ENCODE assay signal across 31 cellular contexts in genomic region chr5:103821361-103821760, GRCh38.
"Had no signal": no experiment of that assay in that cellular context is flagged by ENCODE, and none has a peak within 500 bp of the region (broad histone marks: within the 10 kb centered on the region; RNA-seq: fewer than 3 reads in every experiment).

No MANE protein-coding gene starts in this region.

- ATAC-seq: activated CD8-positive, alpha-beta T cell treated with anti-CD3 and anti-CD28 coated beads for 36 hours; body of pancreas had no signal

- H2AFZ ChIP-seq: PC-9 had no signal

- H3K4me2 ChIP-seq: PC-9 had no signal

- H3K27me3 ChIP-seq: body of pancreas, breast epithelium had no signal

- H3K36me3 Mint-ChIP-seq: activated naive CD4-positive, alpha-beta T cell treated with anti-CD3 and anti-CD28 coated beads, Interleukin-2, amount 50 U/mL, for 24 hours; activated naive CD8-positive, alpha-beta T cell treated with anti-CD3 and anti-CD28 coated beads, Interleukin-2, amount 10 ng/mL, durations not matched to agents 7 days and 5 days had no signal

- H3K27ac Mint-ChIP-seq: activated CD4-positive, alpha-beta T cell treated with anti-CD3 and anti-CD28 coated beads, Interleukin-2, amount 10 ng/mL, durations not matched to agents 24 days and 14 days; activated CD8-positive, alpha-beta T cell treated with anti-CD3 and anti-CD28 coated beads for 36 hours; activated naive CD4-positive, alpha-beta T cell treated with anti-CD3 and anti-CD28 coated beads, Interleukin-2, amount 50 U/mL, for 24 hours; activated naive CD8-positive, alpha-beta T cell treated with anti-CD3 and anti-CD28 coated beads, Interleukin-2, amount 10 ng/mL, durations not matched to agents 7 days and 5 days; activated T-cell treated with anti-CD3 and anti-CD28 coated beads, Interleukin-2, amount 50 U/mL, for 24 hours; activated T-helper 2 cell treated with anti-CD3 and anti-CD28 coated beads, Interferon-gamma antibody, Interleukin-2, Interleukin-4, amounts not matched to agents 10 μg/mL and 5 μg/mL and 100 μg/mL, durations not matched to agents 14 hours and 24 hours and 36 hours had no signal

- H3K9me3 ChIP-seq: body of pancreas, breast epithelium had no signal

- H3K4me1 ChIP-seq: body of pancreas, breast epithelium had no signal

- DNase-seq: activated CD4-positive, alpha-beta T cell treated with anti-CD3 and anti-CD28 coated beads, Interleukin-2, amount 10 ng/mL, durations not matched to agents 24 days and 14 days; activated CD4-positive, alpha-beta T cell treated with anti-CD3 and anti-CD28 coated beads, Interleukin-2, amount 50 U/mL, for 4 hours; activated CD8-positive, alpha-beta T cell treated with anti-CD3 and anti-CD28 coated beads for 36 hours; activated gamma-delta T cell; activated naive CD4-positive, alpha-beta T cell treated with Interleukin-2 at 50 U/mL for 16 hours; activated naive CD8-positive, alpha-beta T cell treated with anti-CD3 and anti-CD28 coated beads, Interleukin-2, amount 10 ng/mL, durations not matched to agents 7 days and 5 days; activated T-cell treated with anti-CD3 and anti-CD28 coated beads, Interleukin-2, amount 50 U/mL, for 24 hours; amygdala; Karpas-422; KBM-7; MM.1S; MV-4-11; NCI-H1092; NCI-H1436 treated with DMSO at 0.1 percent for 48 hours; NCI-H187; NCI-H2029 treated with DMSO at 0.1 percent for 48 hours; NCI-H2107; NCI-H226; NCI-H446 treated with DMSO at 0.1 percent for 48 hours; NCI-H748 treated with DMSO at 0.1 percent for 48 hours; NK-92 treated with Interleukin-12 subunit alpha and Interleukin-12 subunit beta, amount 100 ng/mL, for 24 hours; PC-9; Right ventricle myocardium superior; SW 1271; T-helper 1 cell; T-helper 2 cell; T-helper 9 cell had no signal

- H3K9me3 Mint-ChIP-seq: activated CD4-positive, alpha-beta T cell treated with anti-CD3 and anti-CD28 coated beads, Interleukin-2, amount 10 ng/mL, durations not matched to agents 24 days and 14 days; activated CD8-positive, alpha-beta T cell treated with anti-CD3 and anti-CD28 coated beads for 36 hours had no signal

- H3K36me3 ChIP-seq: breast epithelium had no signal

- H3K4me3 Mint-ChIP-seq: activated CD4-positive, alpha-beta T cell treated with anti-CD3 and anti-CD28 coated beads, Interleukin-2, amount 10 ng/mL, durations not matched to agents 24 days and 14 days; activated CD8-positive, alpha-beta T cell treated with anti-CD3 and anti-CD28 coated beads for 36 hours; activated naive CD4-positive, alpha-beta T cell treated with anti-CD3 and anti-CD28 coated beads, Interleukin-2, amount 50 U/mL, for 24 hours; activated naive CD8-positive, alpha-beta T cell treated with anti-CD3 and anti-CD28 coated beads, Interleukin-2, amount 10 ng/mL, durations not matched to agents 7 days and 5 days; activated T-cell treated with anti-CD3 and anti-CD28 coated beads, Interleukin-2, amount 50 U/mL, for 24 hours had no signal

- H3K4me3 ChIP-seq: body of pancreas, breast epithelium, PC-9 had no signal

- H3K27me3 Mint-ChIP-seq: activated CD4-positive, alpha-beta T cell treated with anti-CD3 and anti-CD28 coated beads, Interleukin-2, amount 10 ng/mL, durations not matched to agents 24 days and 14 days; activated CD8-positive, alpha-beta T cell treated with anti-CD3 and anti-CD28 coated beads for 36 hours; activated naive CD4-positive, alpha-beta T cell treated with anti-CD3 and anti-CD28 coated beads, Interleukin-2, amount 50 U/mL, for 24 hours; activated naive CD8-positive, alpha-beta T cell treated with anti-CD3 and anti-CD28 coated beads, Interleukin-2, amount 10 ng/mL, durations not matched to agents 7 days and 5 days; activated T-cell treated with anti-CD3 and anti-CD28 coated beads, Interleukin-2, amount 50 U/mL, for 24 hours had no signal

- H3K27ac ChIP-seq: body of pancreas, breast epithelium, PC-9 had no signal

- H3K4me1 Mint-ChIP-seq: activated CD4-positive, alpha-beta T cell treated with anti-CD3 and anti-CD28 coated beads, Interleukin-2, amount 10 ng/mL, durations not matched to agents 24 days and 14 days; activated naive CD4-positive, alpha-beta T cell treated with anti-CD3 and anti-CD28 coated beads, Interleukin-2, amount 50 U/mL, for 24 hours; activated naive CD8-positive, alpha-beta T cell treated with anti-CD3 and anti-CD28 coated beads, Interleukin-2, amount 10 ng/mL, durations not matched to agents 7 days and 5 days had no signal
